ENCODE assay signal across 8 cellular contexts in the genomic region with DNA sequence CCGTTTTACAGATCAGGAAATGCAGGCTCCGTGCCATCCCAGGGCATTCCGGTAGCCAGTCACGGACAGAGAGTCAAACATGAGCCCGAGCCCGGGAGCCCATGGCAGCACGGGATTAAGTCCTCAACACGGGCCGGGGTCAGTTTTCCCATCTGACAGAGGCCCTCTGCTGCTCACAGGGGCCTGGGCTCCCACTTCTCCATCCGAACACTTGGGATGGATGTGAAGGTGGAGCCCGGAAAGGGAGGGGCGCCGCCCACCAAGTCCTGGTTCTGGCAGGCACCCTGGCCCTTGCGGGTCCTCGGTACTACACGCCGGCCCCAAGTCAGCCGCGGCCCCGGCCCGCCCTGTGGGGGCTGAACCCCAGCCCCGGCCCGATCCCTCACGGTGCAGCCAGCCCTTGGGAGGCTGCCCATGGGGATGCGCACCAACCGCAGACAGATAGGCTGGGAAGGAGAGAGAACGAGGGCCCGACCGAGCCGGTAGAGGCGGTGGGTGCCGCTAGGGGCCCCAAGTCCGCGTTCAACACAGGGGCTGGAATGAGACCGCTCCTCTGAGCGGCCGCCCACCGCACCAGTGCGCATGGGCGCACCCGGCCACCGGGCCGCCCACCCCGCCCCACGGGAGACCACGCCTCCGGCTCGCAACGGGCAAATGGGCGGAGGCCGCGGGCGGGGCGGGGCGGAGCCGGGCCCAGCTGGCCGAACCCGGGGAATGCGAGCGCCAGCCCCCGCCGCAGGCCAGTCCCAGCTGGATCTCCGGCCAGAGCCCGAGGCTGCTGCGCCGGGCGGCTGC. TPM values are rescaled to one million over a fixed set of nuclear protein-coding genes. Genes with fewer than 3 reads are reported as not detected.
DNase-seq lines count a peak whose midpoint lies in the region; ATAC-seq and TF ChIP-seq lines count a peak whose summit lies in the region.

Gene CAPN5, plus strand, starts transcription at position 743 of the 795 bp plus-strand sequence. CDS start 17,916 bp downstream, outside the sequence.

- peaks cover 7% of the 10 kb centered on the region for H3K9me3 Mint-ChIP-seq in dendritic cell treated with granulocyte-macrophage colony-stimulating factor and Interleukin-4, amounts not matched to agents 40 ng/mL and 50 ng/mL, for 4 days

- H3K36me3 ChIP-seq in BJ (ENCODE audit: control insufficient read depth, insufficient read depth, low read length) (no peaks in the 10 kb centered on the region), right lobe of liver (no peaks in the 10 kb centered on the region)

- ATAC-seq in HG03378 (IDR thresholded peaks at IDR 0.05; ENCODE audit: unreplicated experiment) = peak; percentile 53
- peak; percentile 86 to 94 (median 90) for ATAC-seq in right lobe of liver

- H3K27me3 ChIP-seq in BJ (ENCODE audit: control insufficient read depth, insufficient read depth, low read length) = no peaks in the 10 kb centered on the region
- H3K27me3 ChIP-seq in right lobe of liver = no peaks in the 10 kb centered on the region

- peak within 1 kb of the TSS; percentile 77 for H3K4me3 Mint-ChIP-seq in dendritic cell treated with granulocyte-macrophage colony-stimulating factor and Interleukin-4, amounts not matched to agents 40 ng/mL and 50 ng/mL, for 4 days

- H3K27ac Mint-ChIP-seq in dendritic cell treated with granulocyte-macrophage colony-stimulating factor and Interleukin-4, amounts not matched to agents 40 ng/mL and 50 ng/mL, for 4 days = peak within 1 kb of the TSS; percentile 37

- peak; percentile 33 for TF ChIP-seq POLR2A in GM19099 (IDR thresholded peaks at IDR 0.05; ENCODE audit: extremely low read depth, insufficient read length, low read depth)
- TF ChIP-seq POLR2A in right lobe of liver (IDR thresholded peaks at IDR 0.05) = peak; percentile 97

- H3K9me3 ChIP-seq in right lobe of liver = no peaks in the 10 kb centered on the region

- DNase-seq in BJ (ENCODE audit: low read depth) (peak; percentile 57), NCI-H524 (lab: John Stamatoyannopoulos, UW) (peak; percentile 83 to 92), right lobe of liver (peak; percentile 95)
- DNase-seq in activated CD4-positive, alpha-beta T cell treated with anti-CD3 and anti-CD28 coated beads, Interleukin-2, amount 50 U/mL, for 1 hour = peak; percentile 82
- DNase-seq in stimulated activated CD4-positive, alpha-beta T cell treated with anti-CD3 and anti-CD28 coated beads, Interleukin-4, amount 100 ng/mL, for 1 hour = peak; percentile 91

- TF ChIP-seq CTCF in BJ (IDR thresholded peaks at IDR 0.05; ENCODE audit: insufficient read depth, low read depth, low read length) (peak; percentile 53), right lobe of liver (IDR thresholded peaks at IDR 0.05) (peak; percentile 16 to 34 (median 28))

- H3K27me3 Mint-ChIP-seq in dendritic cell treated with granulocyte-macrophage colony-stimulating factor and Interleukin-4, amounts not matched to agents 40 ng/mL and 50 ng/mL, for 4 days = peaks cover 45% of the 10 kb centered on the region

- H3K27ac ChIP-seq in right lobe of liver = peak within 1 kb of the TSS; percentile 89 to 99 (median 98)

- H3K4me1 Mint-ChIP-seq in dendritic cell treated with granulocyte-macrophage colony-stimulating factor and Interleukin-4, amounts not matched to agents 40 ng/mL and 50 ng/mL, for 4 days (ENCODE audit: low read depth) = peaks cover 11% of the 10 kb centered on the region

- H3K36me3 Mint-ChIP-seq in dendritic cell treated with granulocyte-macrophage colony-stimulating factor and Interleukin-4, amounts not matched to agents 40 ng/mL and 50 ng/mL, for 4 days (ENCODE audit: low read depth) = no peaks in the 10 kb centered on the region

- intact Hi-C loops in dendritic cell treated with granulocyte-macrophage colony-stimulating factor and Interleukin-4, amounts not matched to agents 40 ng/mL and 50 ng/mL, for 4 days (cut with micrococcal nuclease) = loop anchor here (2.0 kb wide), 1 partner anchor 20 kb away; no protein-coding TSS in a partner anchor
- intact Hi-C loops in right lobe of liver (cut with DNase I) = no loop called here

- H3K4me3 ChIP-seq in BJ (ENCODE audit: low read depth, low read length) (peak within 1 kb of the TSS; percentile 75), right lobe of liver (peak within 1 kb of the TSS; percentile 59 to 90 (median 70))

- WGBS in right lobe of liver (ENCODE audit: insufficient coverage, low coverage, low lambda C conversion rate, missing lambda C conversion rate) = 0% methylated on average over 4 of the region's 67 CpGs

- POLR2A ChIA-PET in BJ (lab: Charles Lee) = interaction anchor here (0.7 kb wide), 1 partner anchor 1791 kb away, joined by 3 read pairs; no protein-coding TSS in a partner anchor

- CTCF ChIA-PET in BJ (lab: Yijun Ruan, JAX) = interaction anchor here (0.6 to 5.2 kb wide), 7 partner anchors 12 to 61 kb away, joined by 3 to 86 read pairs (median 4); no protein-coding TSS in a partner anchor

- H3K4me1 ChIP-seq in right lobe of liver = peaks cover 0 to 45% (median 13%) of the 10 kb centered on the region in 4 donors

RNA-seq across cellular contexts. Expression of gene CAPN5, which starts in this region (rescaled TPM):
- polyA plus RNA-seq in BJ (2011; rRNA removed) = 11.3 and 18.4 TPM in 2 replicates
- polyA minus RNA-seq in BJ (2011; rRNA and poly(A)+ RNA removed) = 10.2 and 13.7 TPM in 2 replicates
- total RNA-seq in right lobe of liver = 10 to 100 TPM; 23.1 to 66.7 (median 43.3) TPM

Comparison
In these comparisons a context has a peak if more than half of its experiments do, and no peak if none do; other contexts are left out.
1. Peak in every context shown above with its lines: DNase-seq, ATAC-seq, H3K4me3 ChIP-seq and H3K27ac ChIP-seq.